ENCODE assay signal across 1 cellular context in the genomic region with DNA sequence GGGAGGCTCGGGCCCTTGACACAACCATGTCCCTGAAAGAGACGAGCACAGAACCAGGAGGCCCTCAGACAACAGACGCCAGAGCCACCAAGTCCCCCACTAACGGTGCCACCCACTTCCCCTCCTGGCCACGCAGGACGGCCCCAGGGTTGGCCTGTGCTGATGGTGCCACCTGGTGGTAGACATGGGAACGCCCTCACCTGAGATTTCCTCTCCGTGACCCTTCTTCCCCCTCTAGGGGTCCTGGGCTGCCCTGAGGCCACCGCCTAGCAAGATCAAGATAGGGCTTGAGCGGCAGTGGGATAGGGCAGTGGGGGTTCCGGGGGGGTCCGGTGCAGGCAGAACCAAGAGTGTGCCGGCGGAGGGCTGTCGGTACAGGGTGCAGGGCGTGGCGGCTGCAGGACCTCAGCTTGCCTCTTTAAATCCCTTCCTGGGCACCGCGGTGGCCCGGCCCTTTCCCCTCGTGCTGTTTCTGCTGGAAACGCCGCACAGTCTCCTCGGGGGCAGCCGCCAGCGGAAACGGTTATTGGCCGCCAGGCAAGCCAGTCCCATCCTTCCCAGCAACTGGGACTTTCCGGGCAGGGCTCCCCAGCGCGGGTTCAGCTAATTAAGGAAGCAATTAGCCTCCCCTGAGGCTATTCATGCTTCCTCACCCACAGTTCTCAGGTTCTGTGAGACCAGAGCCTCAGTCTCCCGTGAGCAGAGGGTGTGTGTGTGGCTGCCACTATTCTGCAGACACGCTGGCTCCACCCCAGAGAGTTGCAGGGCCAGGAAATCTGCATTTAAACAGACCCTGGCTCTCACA.
A peak's percentile ranks its signal among the peaks of the same experiment; 100 is the strongest.
TF ChIP-seq lines count a peak whose summit lies in the region.

No MANE protein-coding gene starts in this region.

TF ChIP-seq in K562, 482 proteins besides CTCF, POLR2A, EP300 and RAD21 (continued from another document and continues in another):
- TF ChIP-seq, protein P1, sequence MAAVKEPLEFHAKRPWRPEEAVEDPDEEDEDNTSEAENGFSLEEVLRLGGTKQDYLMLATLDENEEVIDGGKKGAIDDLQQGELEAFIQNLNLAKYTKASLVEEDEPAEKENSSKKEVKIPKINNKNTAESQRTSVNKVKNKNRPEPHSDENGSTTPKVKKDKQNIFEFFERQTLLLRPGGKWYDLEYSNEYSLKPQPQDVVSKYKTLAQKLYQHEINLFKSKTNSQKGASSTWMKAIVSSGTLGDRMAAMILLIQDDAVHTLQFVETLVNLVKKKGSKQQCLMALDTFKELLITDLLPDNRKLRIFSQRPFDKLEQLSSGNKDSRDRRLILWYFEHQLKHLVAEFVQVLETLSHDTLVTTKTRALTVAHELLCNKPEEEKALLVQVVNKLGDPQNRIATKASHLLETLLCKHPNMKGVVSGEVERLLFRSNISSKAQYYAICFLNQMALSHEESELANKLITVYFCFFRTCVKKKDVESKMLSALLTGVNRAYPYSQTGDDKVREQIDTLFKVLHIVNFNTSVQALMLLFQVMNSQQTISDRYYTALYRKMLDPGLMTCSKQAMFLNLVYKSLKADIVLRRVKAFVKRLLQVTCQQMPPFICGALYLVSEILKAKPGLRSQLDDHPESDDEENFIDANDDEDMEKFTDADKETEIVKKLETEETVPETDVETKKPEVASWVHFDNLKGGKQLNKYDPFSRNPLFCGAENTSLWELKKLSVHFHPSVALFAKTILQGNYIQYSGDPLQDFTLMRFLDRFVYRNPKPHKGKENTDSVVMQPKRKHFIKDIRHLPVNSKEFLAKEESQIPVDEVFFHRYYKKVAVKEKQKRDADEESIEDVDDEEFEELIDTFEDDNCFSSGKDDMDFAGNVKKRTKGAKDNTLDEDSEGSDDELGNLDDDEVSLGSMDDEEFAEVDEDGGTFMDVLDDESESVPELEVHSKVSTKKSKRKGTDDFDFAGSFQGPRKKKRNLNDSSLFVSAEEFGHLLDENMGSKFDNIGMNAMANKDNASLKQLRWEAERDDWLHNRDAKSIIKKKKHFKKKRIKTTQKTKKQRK (IDR thresholded peaks at IDR 0.05; ENCODE audit: borderline replicate concordance, low read depth, low read length): no peak
- TF ChIP-seq STAG1 (CRISPR knock-in tag; IDR thresholded peaks at IDR 0.05; ENCODE audit: borderline replicate concordance) (peak; percentile 95), RBFOX2 (IDR thresholded peaks at IDR 0.05; ENCODE audit: low read depth, low read length) (no peak), ZNF12 (CRISPR knock-in tag; IDR thresholded peaks at IDR 0.05) (no peak), NFYB (IDR thresholded peaks at IDR 0.05; ENCODE audit: extremely low read depth, insufficient read length) (no peak), TRIM24 (IDR thresholded peaks at IDR 0.05) (no peak), MTA2 (IDR thresholded peaks at IDR 0.05; ENCODE audit: low read depth) (no peak), KAT7 (CRISPR knock-in tag; IDR thresholded peaks at IDR 0.05; ENCODE audit: borderline replicate concordance) (no peak), ASH1L (IDR thresholded peaks at IDR 0.05; ENCODE audit: borderline replicate concordance, low read depth, partially characterized antibody) (no peak), ETV5 (CRISPR knock-in tag; IDR thresholded peaks at IDR 0.05; ENCODE audit: low read depth) (no peak), PRPF4 (IDR thresholded peaks at IDR 0.05; ENCODE audit: insufficient read depth, low read depth, low read length, poor library complexity, severe bottlenecking) (no peak), ZNF584 (CRISPR knock-in tag; IDR thresholded peaks at IDR 0.05; ENCODE audit: low read depth) (no peak), RHOXF2B (CRISPR knock-in tag; conservative IDR thresholded peaks at IDR 0.05) (no peak), PYGO2 (tag; IDR thresholded peaks at IDR 0.05) (no peak), TEAD2 (tag; IDR thresholded peaks at IDR 0.05) (no peak), KDM5B (IDR thresholded peaks at IDR 0.05; ENCODE audit: insufficient replicate concordance, low read depth, low read length) (no peak), L3MBTL2 (IDR thresholded peaks at IDR 0.05) (peak; percentile 43; the same call in 1 of the 2 replicates)
- TF ChIP-seq, protein P2, sequence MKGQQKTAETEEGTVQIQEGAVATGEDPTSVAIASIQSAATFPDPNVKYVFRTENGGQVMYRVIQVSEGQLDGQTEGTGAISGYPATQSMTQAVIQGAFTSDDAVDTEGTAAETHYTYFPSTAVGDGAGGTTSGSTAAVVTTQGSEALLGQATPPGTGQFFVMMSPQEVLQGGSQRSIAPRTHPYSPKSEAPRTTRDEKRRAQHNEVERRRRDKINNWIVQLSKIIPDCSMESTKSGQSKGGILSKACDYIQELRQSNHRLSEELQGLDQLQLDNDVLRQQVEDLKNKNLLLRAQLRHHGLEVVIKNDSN (CRISPR knock-in tag; IDR thresholded peaks at IDR 0.05): no peak
- TF ChIP-seq, protein P3, sequence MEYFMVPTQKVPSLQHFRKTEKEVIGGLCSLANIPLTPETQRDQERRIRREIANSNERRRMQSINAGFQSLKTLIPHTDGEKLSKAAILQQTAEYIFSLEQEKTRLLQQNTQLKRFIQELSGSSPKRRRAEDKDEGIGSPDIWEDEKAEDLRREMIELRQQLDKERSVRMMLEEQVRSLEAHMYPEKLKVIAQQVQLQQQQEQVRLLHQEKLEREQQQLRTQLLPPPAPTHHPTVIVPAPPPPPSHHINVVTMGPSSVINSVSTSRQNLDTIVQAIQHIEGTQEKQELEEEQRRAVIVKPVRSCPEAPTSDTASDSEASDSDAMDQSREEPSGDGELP (CRISPR knock-in tag; IDR thresholded peaks at IDR 0.05; ENCODE audit: borderline replicate concordance): peak; percentile 72; the same call in 1 of the 2 replicates
- TF ChIP-seq, protein P4, sequence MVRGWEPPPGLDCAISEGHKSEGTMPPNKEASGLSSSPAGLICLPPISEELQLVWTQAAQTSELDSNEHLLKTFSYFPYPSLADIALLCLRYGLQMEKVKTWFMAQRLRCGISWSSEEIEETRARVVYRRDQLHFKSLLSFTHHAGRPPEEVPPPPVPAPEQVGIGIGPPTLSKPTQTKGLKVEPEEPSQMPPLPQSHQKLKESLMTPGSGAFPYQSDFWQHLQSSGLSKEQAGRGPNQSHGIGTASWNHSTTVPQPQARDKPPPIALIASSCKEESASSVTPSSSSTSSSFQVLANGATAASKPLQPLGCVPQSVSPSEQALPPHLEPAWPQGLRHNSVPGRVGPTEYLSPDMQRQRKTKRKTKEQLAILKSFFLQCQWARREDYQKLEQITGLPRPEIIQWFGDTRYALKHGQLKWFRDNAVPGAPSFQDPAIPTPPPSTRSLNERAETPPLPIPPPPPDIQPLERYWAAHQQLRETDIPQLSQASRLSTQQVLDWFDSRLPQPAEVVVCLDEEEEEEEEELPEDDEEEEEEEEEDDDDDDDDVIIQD (CRISPR knock-in tag; IDR thresholded peaks at IDR 0.05): no peak
- TF ChIP-seq, protein P5, sequence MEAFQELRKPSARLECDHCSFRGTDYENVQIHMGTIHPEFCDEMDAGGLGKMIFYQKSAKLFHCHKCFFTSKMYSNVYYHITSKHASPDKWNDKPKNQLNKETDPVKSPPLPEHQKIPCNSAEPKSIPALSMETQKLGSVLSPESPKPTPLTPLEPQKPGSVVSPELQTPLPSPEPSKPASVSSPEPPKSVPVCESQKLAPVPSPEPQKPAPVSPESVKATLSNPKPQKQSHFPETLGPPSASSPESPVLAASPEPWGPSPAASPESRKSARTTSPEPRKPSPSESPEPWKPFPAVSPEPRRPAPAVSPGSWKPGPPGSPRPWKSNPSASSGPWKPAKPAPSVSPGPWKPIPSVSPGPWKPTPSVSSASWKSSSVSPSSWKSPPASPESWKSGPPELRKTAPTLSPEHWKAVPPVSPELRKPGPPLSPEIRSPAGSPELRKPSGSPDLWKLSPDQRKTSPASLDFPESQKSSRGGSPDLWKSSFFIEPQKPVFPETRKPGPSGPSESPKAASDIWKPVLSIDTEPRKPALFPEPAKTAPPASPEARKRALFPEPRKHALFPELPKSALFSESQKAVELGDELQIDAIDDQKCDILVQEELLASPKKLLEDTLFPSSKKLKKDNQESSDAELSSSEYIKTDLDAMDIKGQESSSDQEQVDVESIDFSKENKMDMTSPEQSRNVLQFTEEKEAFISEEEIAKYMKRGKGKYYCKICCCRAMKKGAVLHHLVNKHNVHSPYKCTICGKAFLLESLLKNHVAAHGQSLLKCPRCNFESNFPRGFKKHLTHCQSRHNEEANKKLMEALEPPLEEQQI (IDR thresholded peaks at IDR 0.05): no peak
- TF ChIP-seq, protein P6, sequence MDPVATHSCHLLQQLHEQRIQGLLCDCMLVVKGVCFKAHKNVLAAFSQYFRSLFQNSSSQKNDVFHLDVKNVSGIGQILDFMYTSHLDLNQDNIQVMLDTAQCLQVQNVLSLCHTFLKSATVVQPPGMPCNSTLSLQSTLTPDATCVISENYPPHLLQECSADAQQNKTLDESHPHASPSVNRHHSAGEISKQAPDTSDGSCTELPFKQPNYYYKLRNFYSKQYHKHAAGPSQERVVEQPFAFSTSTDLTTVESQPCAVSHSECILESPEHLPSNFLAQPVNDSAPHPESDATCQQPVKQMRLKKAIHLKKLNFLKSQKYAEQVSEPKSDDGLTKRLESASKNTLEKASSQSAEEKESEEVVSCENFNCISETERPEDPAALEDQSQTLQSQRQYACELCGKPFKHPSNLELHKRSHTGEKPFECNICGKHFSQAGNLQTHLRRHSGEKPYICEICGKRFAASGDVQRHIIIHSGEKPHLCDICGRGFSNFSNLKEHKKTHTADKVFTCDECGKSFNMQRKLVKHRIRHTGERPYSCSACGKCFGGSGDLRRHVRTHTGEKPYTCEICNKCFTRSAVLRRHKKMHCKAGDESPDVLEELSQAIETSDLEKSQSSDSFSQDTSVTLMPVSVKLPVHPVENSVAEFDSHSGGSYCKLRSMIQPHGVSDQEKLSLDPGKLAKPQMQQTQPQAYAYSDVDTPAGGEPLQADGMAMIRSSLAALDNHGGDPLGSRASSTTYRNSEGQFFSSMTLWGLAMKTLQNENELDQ (CRISPR knock-in tag; IDR thresholded peaks at IDR 0.05; ENCODE audit: borderline replicate concordance): no peak
- TF ChIP-seq, protein P7, sequence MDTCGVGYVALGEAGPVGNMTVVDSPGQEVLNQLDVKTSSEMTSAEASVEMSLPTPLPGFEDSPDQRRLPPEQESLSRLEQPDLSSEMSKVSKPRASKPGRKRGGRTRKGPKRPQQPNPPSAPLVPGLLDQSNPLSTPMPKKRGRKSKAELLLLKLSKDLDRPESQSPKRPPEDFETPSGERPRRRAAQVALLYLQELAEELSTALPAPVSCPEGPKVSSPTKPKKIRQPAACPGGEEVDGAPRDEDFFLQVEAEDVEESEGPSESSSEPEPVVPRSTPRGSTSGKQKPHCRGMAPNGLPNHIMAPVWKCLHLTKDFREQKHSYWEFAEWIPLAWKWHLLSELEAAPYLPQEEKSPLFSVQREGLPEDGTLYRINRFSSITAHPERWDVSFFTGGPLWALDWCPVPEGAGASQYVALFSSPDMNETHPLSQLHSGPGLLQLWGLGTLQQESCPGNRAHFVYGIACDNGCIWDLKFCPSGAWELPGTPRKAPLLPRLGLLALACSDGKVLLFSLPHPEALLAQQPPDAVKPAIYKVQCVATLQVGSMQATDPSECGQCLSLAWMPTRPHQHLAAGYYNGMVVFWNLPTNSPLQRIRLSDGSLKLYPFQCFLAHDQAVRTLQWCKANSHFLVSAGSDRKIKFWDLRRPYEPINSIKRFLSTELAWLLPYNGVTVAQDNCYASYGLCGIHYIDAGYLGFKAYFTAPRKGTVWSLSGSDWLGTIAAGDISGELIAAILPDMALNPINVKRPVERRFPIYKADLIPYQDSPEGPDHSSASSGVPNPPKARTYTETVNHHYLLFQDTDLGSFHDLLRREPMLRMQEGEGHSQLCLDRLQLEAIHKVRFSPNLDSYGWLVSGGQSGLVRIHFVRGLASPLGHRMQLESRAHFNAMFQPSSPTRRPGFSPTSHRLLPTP (IDR thresholded peaks at IDR 0.05; ENCODE audit: borderline replicate concordance, extremely low read depth, insufficient read length): no peak
- TF ChIP-seq, protein P8, sequence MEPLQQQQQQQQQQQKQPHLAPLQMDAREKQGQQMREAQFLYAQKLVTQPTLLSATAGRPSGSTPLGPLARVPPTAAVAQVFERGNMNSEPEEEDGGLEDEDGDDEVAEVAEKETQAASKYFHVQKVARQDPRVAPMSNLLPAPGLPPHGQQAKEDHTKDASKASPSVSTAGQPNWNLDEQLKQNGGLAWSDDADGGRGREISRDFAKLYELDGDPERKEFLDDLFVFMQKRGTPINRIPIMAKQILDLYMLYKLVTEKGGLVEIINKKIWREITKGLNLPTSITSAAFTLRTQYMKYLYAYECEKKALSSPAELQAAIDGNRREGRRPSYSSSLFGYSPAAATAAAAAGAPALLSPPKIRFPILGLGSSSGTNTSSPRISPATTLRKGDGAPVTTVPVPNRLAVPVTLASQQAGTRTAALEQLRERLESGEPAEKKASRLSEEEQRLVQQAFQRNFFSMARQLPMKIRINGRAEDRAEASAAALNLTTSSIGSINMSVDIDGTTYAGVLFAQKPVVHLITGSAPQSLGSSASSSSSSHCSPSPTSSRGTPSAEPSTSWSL (CRISPR knock-in tag; IDR thresholded peaks at IDR 0.05; ENCODE audit: borderline replicate concordance): no peak
